1 cellular context compared by ENCODE assay signal in the genomic region with DNA sequence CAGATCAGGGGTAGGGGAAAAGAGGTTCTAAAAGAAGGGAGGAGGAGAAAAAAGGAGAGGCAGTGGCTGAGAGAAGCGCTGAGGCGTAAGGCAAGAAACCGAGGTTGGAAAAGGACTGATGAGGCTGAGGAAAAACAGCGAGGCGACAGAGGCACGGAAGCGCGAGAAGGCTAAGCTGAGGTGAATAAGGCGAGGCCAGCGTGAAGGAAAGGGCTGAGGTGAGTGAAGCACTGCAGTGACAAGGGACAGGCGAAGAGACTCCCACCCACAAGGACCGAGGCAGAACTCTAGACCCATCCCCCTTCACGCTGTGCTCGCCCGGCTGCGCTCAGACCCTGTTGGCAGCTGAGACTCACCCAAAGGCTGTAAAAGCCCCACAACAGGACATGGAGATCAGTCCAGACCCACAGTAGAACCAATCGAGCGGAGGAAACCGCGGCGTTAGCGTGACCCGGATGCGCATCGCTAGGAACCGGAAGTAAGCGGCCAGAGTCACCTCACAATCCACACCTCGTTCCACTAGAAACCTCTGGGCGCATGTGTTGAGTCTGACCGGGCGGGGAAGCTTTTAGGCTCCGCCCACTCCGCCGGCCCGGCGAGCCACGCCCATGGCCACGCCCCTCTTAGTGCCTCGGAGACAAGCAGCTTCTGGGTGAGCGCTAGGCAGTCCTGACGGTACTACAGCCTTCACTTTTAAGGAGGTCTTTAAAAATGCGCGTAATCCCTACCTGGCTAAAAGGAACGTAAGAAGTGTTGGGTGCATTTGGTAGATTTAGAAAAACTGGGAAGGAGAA.
TF ChIP-seq lines count a peak whose summit lies in the region.

A gene with protein sequence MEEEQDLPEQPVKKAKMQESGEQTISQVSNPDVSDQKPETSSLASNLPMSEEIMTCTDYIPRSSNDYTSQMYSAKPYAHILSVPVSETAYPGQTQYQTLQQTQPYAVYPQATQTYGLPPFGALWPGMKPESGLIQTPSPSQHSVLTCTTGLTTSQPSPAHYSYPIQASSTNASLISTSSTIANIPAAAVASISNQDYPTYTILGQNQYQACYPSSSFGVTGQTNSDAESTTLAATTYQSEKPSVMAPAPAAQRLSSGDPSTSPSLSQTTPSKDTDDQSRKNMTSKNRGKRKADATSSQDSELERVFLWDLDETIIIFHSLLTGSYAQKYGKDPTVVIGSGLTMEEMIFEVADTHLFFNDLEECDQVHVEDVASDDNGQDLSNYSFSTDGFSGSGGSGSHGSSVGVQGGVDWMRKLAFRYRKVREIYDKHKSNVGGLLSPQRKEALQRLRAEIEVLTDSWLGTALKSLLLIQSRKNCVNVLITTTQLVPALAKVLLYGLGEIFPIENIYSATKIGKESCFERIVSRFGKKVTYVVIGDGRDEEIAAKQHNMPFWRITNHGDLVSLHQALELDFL (minus strand): TSS at position 443 of the 794 bp plus-strand sequence. CDS start 30,584 bp downstream, outside the sequence.

TF ChIP-seq in WTC11, 78 proteins besides CTCF, POLR2A, EP300 and RAD21 (continued from another document):
- TF ChIP-seq, protein P1, sequence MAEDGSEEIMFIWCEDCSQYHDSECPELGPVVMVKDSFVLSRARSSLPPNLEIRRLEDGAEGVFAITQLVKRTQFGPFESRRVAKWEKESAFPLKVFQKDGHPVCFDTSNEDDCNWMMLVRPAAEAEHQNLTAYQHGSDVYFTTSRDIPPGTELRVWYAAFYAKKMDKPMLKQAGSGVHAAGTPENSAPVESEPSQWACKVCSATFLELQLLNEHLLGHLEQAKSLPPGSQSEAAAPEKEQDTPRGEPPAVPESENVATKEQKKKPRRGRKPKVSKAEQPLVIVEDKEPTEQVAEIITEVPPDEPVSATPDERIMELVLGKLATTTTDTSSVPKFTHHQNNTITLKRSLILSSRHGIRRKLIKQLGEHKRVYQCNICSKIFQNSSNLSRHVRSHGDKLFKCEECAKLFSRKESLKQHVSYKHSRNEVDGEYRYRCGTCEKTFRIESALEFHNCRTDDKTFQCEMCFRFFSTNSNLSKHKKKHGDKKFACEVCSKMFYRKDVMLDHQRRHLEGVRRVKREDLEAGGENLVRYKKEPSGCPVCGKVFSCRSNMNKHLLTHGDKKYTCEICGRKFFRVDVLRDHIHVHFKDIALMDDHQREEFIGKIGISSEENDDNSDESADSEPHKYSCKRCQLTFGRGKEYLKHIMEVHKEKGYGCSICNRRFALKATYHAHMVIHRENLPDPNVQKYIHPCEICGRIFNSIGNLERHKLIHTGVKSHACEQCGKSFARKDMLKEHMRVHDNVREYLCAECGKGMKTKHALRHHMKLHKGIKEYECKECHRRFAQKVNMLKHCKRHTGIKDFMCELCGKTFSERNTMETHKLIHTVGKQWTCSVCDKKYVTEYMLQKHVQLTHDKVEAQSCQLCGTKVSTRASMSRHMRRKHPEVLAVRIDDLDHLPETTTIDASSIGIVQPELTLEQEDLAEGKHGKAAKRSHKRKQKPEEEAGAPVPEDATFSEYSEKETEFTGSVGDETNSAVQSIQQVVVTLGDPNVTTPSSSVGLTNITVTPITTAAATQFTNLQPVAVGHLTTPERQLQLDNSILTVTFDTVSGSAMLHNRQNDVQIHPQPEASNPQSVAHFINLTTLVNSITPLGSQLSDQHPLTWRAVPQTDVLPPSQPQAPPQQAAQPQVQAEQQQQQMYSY (CRISPR knock-in tag; IDR thresholded peaks at IDR 0.05): peak; percentile 54; the same call in 1 of the 2 replicates
- TF ChIP-seq, protein P2, sequence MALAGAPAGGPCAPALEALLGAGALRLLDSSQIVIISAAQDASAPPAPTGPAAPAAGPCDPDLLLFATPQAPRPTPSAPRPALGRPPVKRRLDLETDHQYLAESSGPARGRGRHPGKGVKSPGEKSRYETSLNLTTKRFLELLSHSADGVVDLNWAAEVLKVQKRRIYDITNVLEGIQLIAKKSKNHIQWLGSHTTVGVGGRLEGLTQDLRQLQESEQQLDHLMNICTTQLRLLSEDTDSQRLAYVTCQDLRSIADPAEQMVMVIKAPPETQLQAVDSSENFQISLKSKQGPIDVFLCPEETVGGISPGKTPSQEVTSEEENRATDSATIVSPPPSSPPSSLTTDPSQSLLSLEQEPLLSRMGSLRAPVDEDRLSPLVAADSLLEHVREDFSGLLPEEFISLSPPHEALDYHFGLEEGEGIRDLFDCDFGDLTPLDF (CRISPR knock-in tag; IDR thresholded peaks at IDR 0.05): 0 out of 2 replicates have a peak, but pooled peaks have one; percentile 18
- TF ChIP-seq GABPB1 (CRISPR knock-in tag; IDR thresholded peaks at IDR 0.05) (peak; percentile 77), CREB1 (CRISPR knock-in tag; IDR thresholded peaks at IDR 0.05) (no peak), ETV6 (CRISPR knock-in tag; IDR thresholded peaks at IDR 0.05) (peak; percentile 75; the same call in 1 of the 2 replicates)
